1 cellular context compared by ENCODE assay signal in the genomic region with DNA sequence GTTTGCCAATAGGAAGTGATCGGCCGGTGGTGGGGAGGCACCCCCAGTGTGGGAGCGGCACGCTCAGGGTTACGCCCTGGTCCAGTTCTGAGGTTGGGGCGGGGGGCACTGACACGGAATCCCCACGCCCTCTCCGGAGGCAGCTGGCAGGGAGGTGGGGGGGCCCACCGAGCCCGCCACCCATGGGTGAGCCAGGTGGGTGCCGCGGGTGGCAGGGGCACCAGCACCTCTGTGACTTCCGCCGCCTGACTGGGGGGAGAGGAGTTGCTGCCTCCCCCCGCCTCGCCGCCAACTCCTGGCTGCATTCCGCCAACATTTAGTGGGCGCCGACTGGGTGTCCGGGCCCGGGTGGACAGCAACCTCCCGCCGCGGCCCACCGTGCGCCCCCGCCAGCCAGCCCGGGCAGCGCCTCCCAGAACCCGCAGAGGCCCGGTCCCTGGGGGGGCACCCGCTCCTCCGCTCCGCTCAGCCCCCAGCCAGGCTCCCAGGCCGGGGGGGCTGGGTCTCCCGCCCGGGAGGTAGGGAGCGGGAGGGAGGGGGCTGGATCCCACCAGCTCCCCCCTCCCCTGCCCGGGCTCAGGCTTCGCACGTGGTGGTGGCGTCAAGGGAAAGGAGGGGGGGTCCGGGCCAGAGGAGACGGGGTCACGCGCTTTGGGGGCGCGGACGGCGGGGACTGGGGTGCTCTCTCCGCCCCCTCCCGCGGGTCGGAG.
TF ChIP-seq lines count a peak whose summit lies in the region.

No MANE protein-coding gene starts in this region.

TF ChIP-seq in K562, 482 proteins besides CTCF, POLR2A, EP300 and RAD21 (continued from another document and continues in another):
- TF ChIP-seq, protein P1, sequence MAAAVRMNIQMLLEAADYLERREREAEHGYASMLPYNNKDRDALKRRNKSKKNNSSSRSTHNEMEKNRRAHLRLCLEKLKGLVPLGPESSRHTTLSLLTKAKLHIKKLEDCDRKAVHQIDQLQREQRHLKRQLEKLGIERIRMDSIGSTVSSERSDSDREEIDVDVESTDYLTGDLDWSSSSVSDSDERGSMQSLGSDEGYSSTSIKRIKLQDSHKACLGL (CRISPR knock-in tag; IDR thresholded peaks at IDR 0.05; ENCODE audit: borderline replicate concordance, poor library complexity, severe bottlenecking), result no peak
- no peak for TF ChIP-seq TCF7L2 (IDR thresholded peaks at IDR 0.05; ENCODE audit: low read depth, low read length)
- TF ChIP-seq LEF1 (IDR thresholded peaks at IDR 0.05), result no peak
- no peak for TF ChIP-seq GABPA (tag; conservative IDR thresholded peaks at IDR 0.05; ENCODE audit: low read depth)
- 0 out of 4 replicates have a peak, but pooled peaks of 1 of the 2 experiments have one; percentile 30 for TF ChIP-seq TEAD1 (CRISPR knock-in tag; IDR thresholded peaks at IDR 0.05)
- no peak for TF ChIP-seq PHB (CRISPR knock-in tag; IDR thresholded peaks at IDR 0.05)
- TF ChIP-seq IRF2 (CRISPR knock-in tag; IDR thresholded peaks at IDR 0.05), result no peak
- TF ChIP-seq EZH2 (IDR thresholded peaks at IDR 0.05; ENCODE audit: borderline replicate concordance, low read depth, low read length), result no peak
- no peak for TF ChIP-seq OTX1 (CRISPR knock-in tag; IDR thresholded peaks at IDR 0.05)
- TF ChIP-seq, protein P2, sequence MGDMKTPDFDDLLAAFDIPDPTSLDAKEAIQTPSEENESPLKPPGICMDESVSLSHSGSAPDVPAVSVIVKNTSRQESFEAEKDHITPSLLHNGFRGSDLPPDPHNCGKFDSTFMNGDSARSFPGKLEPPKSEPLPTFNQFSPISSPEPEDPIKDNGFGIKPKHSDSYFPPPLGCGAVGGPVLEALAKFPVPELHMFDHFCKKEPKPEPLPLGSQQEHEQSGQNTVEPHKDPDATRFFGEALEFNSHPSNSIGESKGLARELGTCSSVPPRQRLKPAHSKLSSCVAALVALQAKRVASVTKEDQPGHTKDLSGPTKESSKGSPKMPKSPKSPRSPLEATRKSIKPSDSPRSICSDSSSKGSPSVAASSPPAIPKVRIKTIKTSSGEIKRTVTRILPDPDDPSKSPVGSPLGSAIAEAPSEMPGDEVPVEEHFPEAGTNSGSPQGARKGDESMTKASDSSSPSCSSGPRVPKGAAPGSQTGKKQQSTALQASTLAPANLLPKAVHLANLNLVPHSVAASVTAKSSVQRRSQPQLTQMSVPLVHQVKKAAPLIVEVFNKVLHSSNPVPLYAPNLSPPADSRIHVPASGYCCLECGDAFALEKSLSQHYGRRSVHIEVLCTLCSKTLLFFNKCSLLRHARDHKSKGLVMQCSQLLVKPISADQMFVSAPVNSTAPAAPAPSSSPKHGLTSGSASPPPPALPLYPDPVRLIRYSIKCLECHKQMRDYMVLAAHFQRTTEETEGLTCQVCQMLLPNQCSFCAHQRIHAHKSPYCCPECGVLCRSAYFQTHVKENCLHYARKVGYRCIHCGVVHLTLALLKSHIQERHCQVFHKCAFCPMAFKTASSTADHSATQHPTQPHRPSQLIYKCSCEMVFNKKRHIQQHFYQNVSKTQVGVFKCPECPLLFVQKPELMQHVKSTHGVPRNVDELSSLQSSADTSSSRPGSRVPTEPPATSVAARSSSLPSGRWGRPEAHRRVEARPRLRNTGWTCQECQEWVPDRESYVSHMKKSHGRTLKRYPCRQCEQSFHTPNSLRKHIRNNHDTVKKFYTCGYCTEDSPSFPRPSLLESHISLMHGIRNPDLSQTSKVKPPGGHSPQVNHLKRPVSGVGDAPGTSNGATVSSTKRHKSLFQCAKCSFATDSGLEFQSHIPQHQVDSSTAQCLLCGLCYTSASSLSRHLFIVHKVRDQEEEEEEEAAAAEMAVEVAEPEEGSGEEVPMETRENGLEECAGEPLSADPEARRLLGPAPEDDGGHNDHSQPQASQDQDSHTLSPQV (IDR thresholded peaks at IDR 0.05), result peak; percentile 37; the same call in 1 of the 2 replicates
- TF ChIP-seq, protein P3, sequence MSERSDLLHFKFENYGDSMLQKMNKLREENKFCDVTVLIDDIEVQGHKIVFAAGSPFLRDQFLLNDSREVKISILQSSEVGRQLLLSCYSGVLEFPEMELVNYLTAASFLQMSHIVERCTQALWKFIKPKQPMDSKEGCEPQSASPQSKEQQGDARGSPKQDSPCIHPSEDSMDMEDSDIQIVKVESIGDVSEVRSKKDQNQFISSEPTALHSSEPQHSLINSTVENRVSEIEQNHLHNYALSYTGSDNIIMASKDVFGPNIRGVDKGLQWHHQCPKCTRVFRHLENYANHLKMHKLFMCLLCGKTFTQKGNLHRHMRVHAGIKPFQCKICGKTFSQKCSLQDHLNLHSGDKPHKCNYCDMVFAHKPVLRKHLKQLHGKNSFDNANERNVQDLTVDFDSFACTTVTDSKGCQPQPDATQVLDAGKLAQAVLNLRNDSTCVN (CRISPR knock-in tag; IDR thresholded peaks at IDR 0.05), result no peak
- TF ChIP-seq, protein P4, sequence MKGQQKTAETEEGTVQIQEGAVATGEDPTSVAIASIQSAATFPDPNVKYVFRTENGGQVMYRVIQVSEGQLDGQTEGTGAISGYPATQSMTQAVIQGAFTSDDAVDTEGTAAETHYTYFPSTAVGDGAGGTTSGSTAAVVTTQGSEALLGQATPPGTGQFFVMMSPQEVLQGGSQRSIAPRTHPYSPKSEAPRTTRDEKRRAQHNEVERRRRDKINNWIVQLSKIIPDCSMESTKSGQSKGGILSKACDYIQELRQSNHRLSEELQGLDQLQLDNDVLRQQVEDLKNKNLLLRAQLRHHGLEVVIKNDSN (CRISPR knock-in tag; IDR thresholded peaks at IDR 0.05), result no peak
- TF ChIP-seq HOXB6 (CRISPR knock-in tag; IDR thresholded peaks at IDR 0.05; ENCODE audit: borderline replicate concordance), result no peak
- TF ChIP-seq SNIP1 (IDR thresholded peaks at IDR 0.05; ENCODE audit: low read depth), result no peak
- TF ChIP-seq CHD4 (IDR thresholded peaks at IDR 0.05; ENCODE audit: insufficient read depth, insufficient replicate concordance, low read depth, low read length, poor library complexity, severe bottlenecking), result no peak
- no peak for TF ChIP-seq POLR2AphosphoS2 (IDR thresholded peaks at IDR 0.05; ENCODE audit: low read length)
- no peak for TF ChIP-seq TOE1 (IDR thresholded peaks at IDR 0.05; ENCODE audit: borderline replicate concordance)
- TF ChIP-seq TOE1 (CRISPR knock-in tag; IDR thresholded peaks at IDR 0.05; ENCODE audit: borderline replicate concordance, low read depth), result no peak
- TF ChIP-seq, protein P5, sequence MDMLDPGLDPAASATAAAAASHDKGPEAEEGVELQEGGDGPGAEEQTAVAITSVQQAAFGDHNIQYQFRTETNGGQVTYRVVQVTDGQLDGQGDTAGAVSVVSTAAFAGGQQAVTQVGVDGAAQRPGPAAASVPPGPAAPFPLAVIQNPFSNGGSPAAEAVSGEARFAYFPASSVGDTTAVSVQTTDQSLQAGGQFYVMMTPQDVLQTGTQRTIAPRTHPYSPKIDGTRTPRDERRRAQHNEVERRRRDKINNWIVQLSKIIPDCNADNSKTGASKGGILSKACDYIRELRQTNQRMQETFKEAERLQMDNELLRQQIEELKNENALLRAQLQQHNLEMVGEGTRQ (CRISPR knock-in tag; IDR thresholded peaks at IDR 0.05), result no peak
- TF ChIP-seq MXI1 (IDR thresholded peaks at IDR 0.05; ENCODE audit: low read depth, low read length), result 0 out of 2 replicates have a peak, but pooled peaks have one; percentile 18
- TF ChIP-seq MAFK (IDR thresholded peaks at IDR 0.05; ENCODE audit: low read length), result no peak
- no peak for TF ChIP-seq BRCA1 (IDR thresholded peaks at IDR 0.05)
- TF ChIP-seq BRCA1 (CRISPR knock-in tag; IDR thresholded peaks at IDR 0.05), result no peak
- TF ChIP-seq XRCC4 (IDR thresholded peaks at IDR 0.05; ENCODE audit: extremely low read depth, insufficient read depth, insufficient read length), result no peak
- TF ChIP-seq CTBP1 (IDR thresholded peaks at IDR 0.05; ENCODE audit: borderline replicate concordance), result no peak
- no peak for TF ChIP-seq HEY1 (CRISPR knock-in tag; IDR thresholded peaks at IDR 0.05; ENCODE audit: borderline replicate concordance)
- TF ChIP-seq, protein P6, sequence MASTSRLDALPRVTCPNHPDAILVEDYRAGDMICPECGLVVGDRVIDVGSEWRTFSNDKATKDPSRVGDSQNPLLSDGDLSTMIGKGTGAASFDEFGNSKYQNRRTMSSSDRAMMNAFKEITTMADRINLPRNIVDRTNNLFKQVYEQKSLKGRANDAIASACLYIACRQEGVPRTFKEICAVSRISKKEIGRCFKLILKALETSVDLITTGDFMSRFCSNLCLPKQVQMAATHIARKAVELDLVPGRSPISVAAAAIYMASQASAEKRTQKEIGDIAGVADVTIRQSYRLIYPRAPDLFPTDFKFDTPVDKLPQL (IDR thresholded peaks at IDR 0.05; ENCODE audit: extremely low read depth, insufficient read length), result no peak
- TF ChIP-seq MYBL2 (IDR thresholded peaks at IDR 0.05; ENCODE audit: low read depth), result no peak
- no peak for TF ChIP-seq MYBL2 (CRISPR knock-in tag; IDR thresholded peaks at IDR 0.05; ENCODE audit: borderline replicate concordance)
- TF ChIP-seq, protein P7, sequence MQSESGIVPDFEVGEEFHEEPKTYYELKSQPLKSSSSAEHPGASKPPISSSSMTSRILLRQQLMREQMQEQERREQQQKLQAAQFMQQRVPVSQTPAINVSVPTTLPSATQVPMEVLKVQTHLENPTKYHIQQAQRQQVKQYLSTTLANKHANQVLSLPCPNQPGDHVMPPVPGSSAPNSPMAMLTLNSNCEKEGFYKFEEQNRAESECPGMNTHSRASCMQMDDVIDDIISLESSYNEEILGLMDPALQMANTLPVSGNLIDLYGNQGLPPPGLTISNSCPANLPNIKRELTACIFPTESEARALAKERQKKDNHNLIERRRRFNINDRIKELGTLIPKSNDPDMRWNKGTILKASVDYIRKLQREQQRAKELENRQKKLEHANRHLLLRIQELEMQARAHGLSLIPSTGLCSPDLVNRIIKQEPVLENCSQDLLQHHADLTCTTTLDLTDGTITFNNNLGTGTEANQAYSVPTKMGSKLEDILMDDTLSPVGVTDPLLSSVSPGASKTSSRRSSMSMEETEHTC (IDR thresholded peaks at IDR 0.05), result no peak
- no peak for TF ChIP-seq TSC22D4 (tag; IDR thresholded peaks at IDR 0.05)
- TF ChIP-seq TFAM (CRISPR knock-in tag; conservative IDR thresholded peaks at IDR 0.05), result no peak
- TF ChIP-seq, protein P8, sequence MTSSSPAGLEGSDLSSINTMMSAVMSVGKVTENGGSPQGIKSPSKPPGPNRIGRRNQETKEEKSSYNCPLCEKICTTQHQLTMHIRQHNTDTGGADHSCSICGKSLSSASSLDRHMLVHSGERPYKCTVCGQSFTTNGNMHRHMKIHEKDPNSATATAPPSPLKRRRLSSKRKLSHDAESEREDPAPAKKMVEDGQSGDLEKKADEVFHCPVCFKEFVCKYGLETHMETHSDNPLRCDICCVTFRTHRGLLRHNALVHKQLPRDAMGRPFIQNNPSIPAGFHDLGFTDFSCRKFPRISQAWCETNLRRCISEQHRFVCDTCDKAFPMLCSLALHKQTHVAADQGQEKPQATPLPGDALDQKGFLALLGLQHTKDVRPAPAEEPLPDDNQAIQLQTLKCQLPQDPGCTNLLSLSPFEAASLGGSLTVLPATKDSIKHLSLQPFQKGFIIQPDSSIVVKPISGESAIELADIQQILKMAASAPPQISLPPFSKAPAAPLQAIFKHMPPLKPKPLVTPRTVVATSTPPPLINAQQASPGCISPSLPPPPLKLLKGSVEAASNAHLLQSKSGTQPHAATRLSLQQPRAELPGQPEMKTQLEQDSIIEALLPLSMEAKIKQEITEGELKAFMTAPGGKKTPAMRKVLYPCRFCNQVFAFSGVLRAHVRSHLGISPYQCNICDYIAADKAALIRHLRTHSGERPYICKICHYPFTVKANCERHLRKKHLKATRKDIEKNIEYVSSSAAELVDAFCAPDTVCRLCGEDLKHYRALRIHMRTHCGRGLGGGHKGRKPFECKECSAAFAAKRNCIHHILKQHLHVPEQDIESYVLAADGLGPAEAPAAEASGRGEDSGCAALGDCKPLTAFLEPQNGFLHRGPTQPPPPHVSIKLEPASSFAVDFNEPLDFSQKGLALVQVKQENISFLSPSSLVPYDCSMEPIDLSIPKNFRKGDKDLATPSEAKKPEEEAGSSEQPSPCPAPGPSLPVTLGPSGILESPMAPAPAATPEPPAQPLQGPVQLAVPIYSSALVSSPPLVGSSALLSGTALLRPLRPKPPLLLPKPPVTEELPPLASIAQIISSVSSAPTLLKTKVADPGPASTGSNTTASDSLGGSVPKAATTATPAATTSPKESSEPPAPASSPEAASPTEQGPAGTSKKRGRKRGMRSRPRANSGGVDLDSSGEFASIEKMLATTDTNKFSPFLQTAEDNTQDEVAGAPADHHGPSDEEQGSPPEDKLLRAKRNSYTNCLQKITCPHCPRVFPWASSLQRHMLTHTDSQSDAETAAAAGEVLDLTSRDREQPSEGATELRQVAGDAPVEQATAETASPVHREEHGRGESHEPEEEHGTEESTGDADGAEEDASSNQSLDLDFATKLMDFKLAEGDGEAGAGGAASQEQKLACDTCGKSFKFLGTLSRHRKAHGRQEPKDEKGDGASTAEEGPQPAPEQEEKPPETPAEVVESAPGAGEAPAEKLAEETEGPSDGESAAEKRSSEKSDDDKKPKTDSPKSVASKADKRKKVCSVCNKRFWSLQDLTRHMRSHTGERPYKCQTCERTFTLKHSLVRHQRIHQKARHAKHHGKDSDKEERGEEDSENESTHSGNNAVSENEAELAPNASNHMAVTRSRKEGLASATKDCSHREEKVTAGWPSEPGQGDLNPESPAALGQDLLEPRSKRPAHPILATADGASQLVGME (CRISPR knock-in tag; IDR thresholded peaks at IDR 0.05), result no peak
- no peak for TF ChIP-seq MAFG (tag; conservative IDR thresholded peaks at IDR 0.05)
- TF ChIP-seq ILF3 (IDR thresholded peaks at IDR 0.05; ENCODE audit: borderline replicate concordance), result no peak
- no peak; the same call in 1 of the 2 replicates for TF ChIP-seq ZNF175 (CRISPR knock-in tag; IDR thresholded peaks at IDR 0.05; ENCODE audit: low read depth)
- TF ChIP-seq HCFC1 (IDR thresholded peaks at IDR 0.05; ENCODE audit: low read depth, low read length), result no peak
- TF ChIP-seq KDM4B (IDR thresholded peaks at IDR 0.05; ENCODE audit: borderline replicate concordance in 2 of 2, low read depth in 1 of 2), result no peak
- no peak for TF ChIP-seq TARDBP (IDR thresholded peaks at IDR 0.05)
- TF ChIP-seq TEAD2 (tag; IDR thresholded peaks at IDR 0.05), result no peak
- TF ChIP-seq ZNF699 (CRISPR knock-in tag; IDR thresholded peaks at IDR 0.05; ENCODE audit: insufficient replicate concordance), result no peak
- TF ChIP-seq ZNF197 (CRISPR knock-in tag; IDR thresholded peaks at IDR 0.05; ENCODE audit: low read depth), result no peak
- no peak for TF ChIP-seq ZC3H11A (IDR thresholded peaks at IDR 0.05; ENCODE audit: low read depth, low read length)
- TF ChIP-seq ZNF3 (CRISPR knock-in tag; IDR thresholded peaks at IDR 0.05), result no peak
- TF ChIP-seq SMAD2 (IDR thresholded peaks at IDR 0.05; ENCODE audit: low read depth, low read length), result no peak
- TF ChIP-seq, protein P9, sequence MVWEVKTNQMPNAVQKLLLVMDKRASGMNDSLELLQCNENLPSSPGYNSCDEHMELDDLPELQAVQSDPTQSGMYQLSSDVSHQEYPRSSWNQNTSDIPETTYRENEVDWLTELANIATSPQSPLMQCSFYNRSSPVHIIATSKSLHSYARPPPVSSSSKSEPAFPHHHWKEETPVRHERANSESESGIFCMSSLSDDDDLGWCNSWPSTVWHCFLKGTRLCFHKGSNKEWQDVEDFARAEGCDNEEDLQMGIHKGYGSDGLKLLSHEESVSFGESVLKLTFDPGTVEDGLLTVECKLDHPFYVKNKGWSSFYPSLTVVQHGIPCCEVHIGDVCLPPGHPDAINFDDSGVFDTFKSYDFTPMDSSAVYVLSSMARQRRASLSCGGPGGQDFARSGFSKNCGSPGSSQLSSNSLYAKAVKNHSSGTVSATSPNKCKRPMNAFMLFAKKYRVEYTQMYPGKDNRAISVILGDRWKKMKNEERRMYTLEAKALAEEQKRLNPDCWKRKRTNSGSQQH (CRISPR knock-in tag; IDR thresholded peaks at IDR 0.05), result no peak
- no peak for TF ChIP-seq U2AF1 (optimal IDR thresholded peaks at IDR 0.05; ENCODE audit: low read depth, low read length)
- TF ChIP-seq LCOR (CRISPR knock-in tag; IDR thresholded peaks at IDR 0.05), result no peak
- TF ChIP-seq TBL1XR1 (IDR thresholded peaks at IDR 0.05; ENCODE audit: low read length in 2 of 2), result no peak
